ENCODE assay signal across 14 cellular contexts in genomic region chr5:179225387-179225786, GRCh38.
"Had no signal": no experiment of that assay in that cellular context is flagged by ENCODE, and none has a peak within 500 bp of the region (broad histone marks: within the 10 kb centered on the region; RNA-seq: fewer than 3 reads in every experiment).

No MANE protein-coding gene starts in this region.

- H3K27ac Mint-ChIP-seq: activated naive CD8-positive, alpha-beta T cell treated with anti-CD3 and anti-CD28 coated beads for 36 hours; activated T-helper 1 cell treated with anti-CD3 and anti-CD28 coated beads, Interleukin-12 subunit alpha, Interleukin-12 subunit beta, Interleukin-2, Interleukin-4 antibody, amounts not matched to agents 30 ng/mL and 10 ng/mL and 1 ng/mL, durations not matched to agents 14 hours and 24 hours and 36 hours; naive thymus-derived CD4-positive, alpha-beta T cell; stimulated activated naive CD8-positive, alpha-beta T cell treated with anti-CD3 and anti-CD28 coated beads, Interleukin-15, Interleukin-2, amounts not matched to agents 100 ng/mL and 50 ng/mL, for 24 hours had no signal

- H3K27me3 ChIP-seq: dorsolateral prefrontal cortex had no signal

- H3K4me1 Mint-ChIP-seq: activated naive CD8-positive, alpha-beta T cell treated with anti-CD3 and anti-CD28 coated beads for 36 hours; naive thymus-derived CD4-positive, alpha-beta T cell had no signal

- H3K27ac ChIP-seq: dorsolateral prefrontal cortex had no signal

- H3K4me3 ChIP-seq: dorsolateral prefrontal cortex had no signal

- ATAC-seq: left ventricle myocardium superior; naive thymus-derived CD4-positive, alpha-beta T cell had no signal

- H3K4me3 Mint-ChIP-seq: activated naive CD8-positive, alpha-beta T cell treated with anti-CD3 and anti-CD28 coated beads for 36 hours; activated T-helper 1 cell treated with anti-CD3 and anti-CD28 coated beads, Interleukin-12 subunit alpha, Interleukin-12 subunit beta, Interleukin-2, Interleukin-4 antibody, amounts not matched to agents 30 ng/mL and 10 ng/mL and 1 ng/mL, durations not matched to agents 14 hours and 24 hours and 36 hours; naive thymus-derived CD4-positive, alpha-beta T cell; stimulated activated naive CD8-positive, alpha-beta T cell treated with anti-CD3 and anti-CD28 coated beads, Interleukin-15, Interleukin-2, amounts not matched to agents 100 ng/mL and 50 ng/mL, for 24 hours had no signal

- H3K27me3 Mint-ChIP-seq: activated naive CD8-positive, alpha-beta T cell treated with anti-CD3 and anti-CD28 coated beads for 36 hours; stimulated activated naive CD8-positive, alpha-beta T cell treated with anti-CD3 and anti-CD28 coated beads, Interleukin-15, Interleukin-2, amounts not matched to agents 100 ng/mL and 50 ng/mL, for 24 hours had no signal

- DNase-seq: activated CD4-positive, alpha-beta T cell treated with anti-CD3 and anti-CD28 coated beads, Interleukin-2, amount 50 U/mL, for 1 hour; activated CD4-positive, CD25-positive, alpha-beta regulatory T cell treated with anti-CD3 and anti-CD28 coated beads, Interleukin-2, amount 50 U/mL, for 72 hours; activated naive CD4-positive, alpha-beta T cell; activated naive CD8-positive, alpha-beta T cell treated with anti-CD3 and anti-CD28 coated beads for 36 hours; activated T-cell treated with anti-CD3 and anti-CD28 coated beads for 4 hours; amniotic stem cell; kidney; left ventricle myocardium superior; mesenchymal stem cell; naive thymus-derived CD4-positive, alpha-beta T cell; trophoblast cell had no signal
